1 cellular context compared by ENCODE assay signal in genomic region chr17:178292-179065, GRCh38.
TF ChIP-seq lines count a peak whose summit lies in the region.

No MANE protein-coding gene starts in this region.

TF ChIP-seq in HepG2, 621 proteins besides CTCF, POLR2A, EP300 and RAD21:
- no peak for TF ChIP-seq ZMYM2 (CRISPR knock-in tag; IDR thresholded peaks at IDR 0.05)
- no peak for TF ChIP-seq MAFK (conservative IDR thresholded peaks at IDR 0.05 in 1 of 2, IDR thresholded peaks at IDR 0.05 in 1 of 2; ENCODE audit: low read length in 2 of 2)
- no peak for TF ChIP-seq ZBTB46 (CRISPR knock-in tag; IDR thresholded peaks at IDR 0.05; ENCODE audit: borderline replicate concordance)
- TF ChIP-seq EEA1 (CRISPR knock-in tag; IDR thresholded peaks at IDR 0.05; ENCODE audit: borderline replicate concordance): no peak
- TF ChIP-seq PBX3 (CRISPR knock-in tag; IDR thresholded peaks at IDR 0.05; ENCODE audit: borderline replicate concordance): no peak
- no peak for TF ChIP-seq ZBTB4 (CRISPR knock-in tag; IDR thresholded peaks at IDR 0.05; ENCODE audit: borderline replicate concordance)
- TF ChIP-seq ZSCAN30 (CRISPR knock-in tag; IDR thresholded peaks at IDR 0.05): no peak
- no peak for TF ChIP-seq ATAD3A (CRISPR knock-in tag; IDR thresholded peaks at IDR 0.05)
- no peak for TF ChIP-seq ZNF510 (CRISPR knock-in tag; IDR thresholded peaks at IDR 0.05; ENCODE audit: low read depth)
- no peak for TF ChIP-seq NFYC (CRISPR knock-in tag; IDR thresholded peaks at IDR 0.05)
- no peak for TF ChIP-seq ZNF597 (CRISPR knock-in tag; IDR thresholded peaks at IDR 0.05)
- TF ChIP-seq KLF11 (CRISPR knock-in tag; IDR thresholded peaks at IDR 0.05): no peak
- no peak for TF ChIP-seq REPIN1 (CRISPR knock-in tag; IDR thresholded peaks at IDR 0.05; ENCODE audit: borderline replicate concordance, low read depth)
- no peak for TF ChIP-seq TAF1 (CRISPR knock-in tag; IDR thresholded peaks at IDR 0.05)
